26 cellular contexts compared by ENCODE assay signal in the genomic region with DNA sequence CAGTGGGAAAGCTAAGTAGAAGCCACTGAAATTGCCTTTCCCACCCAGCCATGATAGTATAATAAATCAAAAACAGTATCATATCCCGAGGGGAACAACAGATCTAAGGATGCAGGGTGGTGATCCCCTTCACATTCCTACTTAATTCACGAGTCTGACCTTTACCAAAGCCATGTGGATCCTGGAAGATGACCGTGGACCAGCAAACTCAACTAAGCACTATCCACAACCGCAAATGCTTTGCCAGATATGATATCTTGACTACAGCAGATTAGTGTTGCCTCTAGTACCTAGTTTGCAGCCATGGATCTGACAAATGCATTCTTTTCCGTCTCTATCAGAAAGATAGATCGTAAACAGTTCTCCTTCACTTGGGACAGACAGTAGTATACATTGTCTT.
"Had no signal": no experiment of that assay in that cellular context is flagged by ENCODE, and none has a peak within 500 bp of the region (broad histone marks: within the 10 kb centered on the region; RNA-seq: fewer than 3 reads in every experiment).

No MANE protein-coding gene starts in this region.

- H3K27ac Mint-ChIP-seq: natural killer cell; stimulated activated naive CD8-positive, alpha-beta T cell treated with anti-CD3 and anti-CD28 coated beads, Interleukin-15, amount 100 ng/mL, for 72 hours had no signal

- H3K36me3 Mint-ChIP-seq: natural killer cell had no signal

- ATAC-seq: gastroesophageal sphincter; heart left ventricle; left lobe of liver; natural killer cell; psoas muscle; right cardiac atrium; stimulated activated naive CD8-positive, alpha-beta T cell treated with anti-CD3 and anti-CD28 coated beads, Interleukin-15, amount 100 ng/mL, for 72 hours; upper lobe of right lung had no signal

- FAIRE-seq: endothelial cell of umbilical vein, kidney had no signal

- H2AFZ ChIP-seq: hepatocyte had no signal

- H3K4me3 Mint-ChIP-seq: natural killer cell; stimulated activated naive CD8-positive, alpha-beta T cell treated with anti-CD3 and anti-CD28 coated beads, Interleukin-15, amount 100 ng/mL, for 72 hours had no signal

- H3K4me3 ChIP-seq: coronary artery, esophagus squamous epithelium, gastroesophageal sphincter, heart left ventricle, hepatocyte, ovary, psoas muscle, sigmoid colon, suprapubic skin, transverse colon, upper lobe of right lung, uterus had no signal

- H3K27ac ChIP-seq: coronary artery, esophagus squamous epithelium, gastroesophageal sphincter, heart left ventricle, hepatocyte, ovary, psoas muscle, sigmoid colon, suprapubic skin, transverse colon, upper lobe of right lung, uterus had no signal

- H3K36me3 ChIP-seq: esophagus squamous epithelium, gastroesophageal sphincter, heart left ventricle, ovary, sigmoid colon, suprapubic skin, transverse colon, upper lobe of right lung, uterus had no signal

- H3K4me1 Mint-ChIP-seq: natural killer cell had no signal

- H3K79me2 ChIP-seq: hepatocyte had no signal

- H3K27me3 ChIP-seq: gastroesophageal sphincter, heart left ventricle, hepatocyte, ovary, sigmoid colon, suprapubic skin, transverse colon, upper lobe of right lung, uterus had no signal

- DNase-seq: dermis blood vessel endothelial cell; effector memory CD4-positive, alpha-beta T cell; erythroblast; esophagus squamous epithelium; foreskin fibroblast; heart left ventricle; kidney; natural killer cell; occipital lobe; ovary; posterior cingulate gyrus; psoas muscle; right cardiac atrium; sigmoid colon; stimulated activated CD4-positive, alpha-beta T cell treated with anti-CD3 and anti-CD28 coated beads, Interleukin-4, amount 100 ng/mL, for 4 hours; stimulated activated naive CD4-positive, alpha-beta T cell; stimulated activated naive CD8-positive, alpha-beta T cell treated with anti-CD3 and anti-CD28 coated beads, Interleukin-15, amount 100 ng/mL, for 72 hours; transverse colon; upper lobe of right lung; uterus had no signal

- H3K4me1 ChIP-seq: esophagus squamous epithelium, psoas muscle, sigmoid colon, suprapubic skin, transverse colon, uterus had no signal

- H3K9me3 Mint-ChIP-seq: natural killer cell; stimulated activated naive CD8-positive, alpha-beta T cell treated with anti-CD3 and anti-CD28 coated beads, Interleukin-15, amount 100 ng/mL, for 72 hours had no signal

- H3K4me2 ChIP-seq: hepatocyte had no signal

- H3K9me3 ChIP-seq: esophagus squamous epithelium, gastroesophageal sphincter, ovary, psoas muscle, sigmoid colon, suprapubic skin, transverse colon, upper lobe of right lung, uterus had no signal
